Comparison of ENCODE assay signal across 35 cellular contexts in genomic region chr13:100817897-100818296, GRCh38.
"Had no signal": no experiment of that assay in that cellular context is flagged by ENCODE, and none has a peak within 500 bp of the region (broad histone marks: within the 10 kb centered on the region; RNA-seq: fewer than 3 reads in every experiment).

No MANE protein-coding gene starts in this region.

- H3K36me3 ChIP-seq: adrenal gland, brain microvascular endothelial cell, breast epithelium had no signal

- H3K4me3 Mint-ChIP-seq: activated B cell treated with CpG ODN at 0.5 μM for 24 hours; activated CD4-positive, alpha-beta memory T cell treated with anti-CD3 and anti-CD28 coated beads for 36 hours; activated CD4-positive, alpha-beta T cell treated with anti-CD3 and anti-CD28 coated beads, Interleukin-2, amount 10 ng/mL, durations not matched to agents 24 days and 14 days; activated CD8-positive, alpha-beta T cell treated with anti-CD3 and anti-CD28 coated beads for 36 hours; activated naive CD4-positive, alpha-beta T cell treated with anti-CD3 and anti-CD28 coated beads for 36 hours; activated naive CD8-positive, alpha-beta T cell treated with anti-CD3 and anti-CD28 coated beads for 36 hours; activated T-cell treated with anti-CD3 and anti-CD28 coated beads, Interleukin-2, amount 50 U/mL, for 4 hours; activated T-cell treated with anti-CD3 and anti-CD28 coated beads, Interleukin-2, amount 50 U/mL, for 72 hours; activated T-helper 1 cell treated with anti-CD3 and anti-CD28 coated beads, Interleukin-12 subunit alpha, Interleukin-12 subunit beta, Interleukin-2, Interleukin-4 antibody, amounts not matched to agents 30 ng/mL and 10 ng/mL and 1 ng/mL, durations not matched to agents 14 hours and 24 hours and 36 hours; activated T-helper 17 cell treated with anti-CD3 and anti-CD28 coated beads, Interleukin-2, amount 50 U/mL, for 72 hours; T-helper 2 cell treated with Interferon-gamma antibody and Interleukin-4, amounts not matched to agents 5 μg/mL and 100 μg/mL, for 36 hours had no signal

- FAIRE-seq: astrocyte, TTC549 had no signal

- ATAC-seq: activated CD8-positive, alpha-beta T cell treated with anti-CD3 and anti-CD28 coated beads for 36 hours; activated naive CD4-positive, alpha-beta T cell treated with anti-CD3 and anti-CD28 coated beads, Interleukin-2, amount 50 U/mL, for 72 hours; activated T-cell treated with anti-CD3 and anti-CD28 coated beads, Interleukin-2, amount 50 U/mL, for 4 hours; activated T-cell treated with anti-CD3 and anti-CD28 coated beads, Interleukin-2, amount 50 U/mL, for 72 hours; activated T-helper 17 cell treated with anti-CD3 and anti-CD28 coated beads, Interleukin-2, amount 50 U/mL, for 72 hours; body of pancreas had no signal

- DNase-seq: activated B cell treated with CpG ODN at 0.5 μM for 24 hours; activated CD4-positive, alpha-beta memory T cell treated with anti-CD3 and anti-CD28 coated beads for 36 hours; activated CD4-positive, alpha-beta T cell treated with anti-CD3 and anti-CD28 coated beads for 4 hours; activated CD4-positive, alpha-beta T cell treated with anti-CD3 and anti-CD28 coated beads, Interleukin-2, amount 10 ng/mL, durations not matched to agents 24 days and 14 days; activated CD4-positive, alpha-beta T cell treated with anti-CD3 and anti-CD28 coated beads, Interleukin-2, amount 50 U/mL, for 1 hour; activated CD4-positive, alpha-beta T cell treated with anti-CD3 and anti-CD28 coated beads, Interleukin-2, amount 50 U/mL, for 4 hours; activated CD4-positive, CD25-positive, alpha-beta regulatory T cell treated with anti-CD3 and anti-CD28 coated beads, Interleukin-2, amount 50 U/mL, for 72 hours; activated CD8-positive, alpha-beta memory T cell treated with anti-CD3 and anti-CD28 coated beads, Interleukin-2, amount 50 U/mL, for 4 hours; activated CD8-positive, alpha-beta T cell treated with anti-CD3 and anti-CD28 coated beads for 36 hours; activated effector memory CD4-positive, alpha-beta T cell treated with anti-CD3 and anti-CD28 coated beads, Interleukin-2, amount 50 U/mL, for 16 hours; activated gamma-delta T cell treated with Interleukin-2 at 50 U/mL for 16 hours; activated naive CD4-positive, alpha-beta T cell; activated naive CD4-positive, alpha-beta T cell treated with anti-CD3 and anti-CD28 coated beads for 36 hours; activated naive CD4-positive, alpha-beta T cell treated with anti-CD3 and anti-CD28 coated beads, Interleukin-2, amount 50 U/mL, for 16 hours; activated naive CD8-positive, alpha-beta T cell treated with anti-CD3 and anti-CD28 coated beads for 36 hours; activated T-cell treated with anti-CD3 and anti-CD28 coated beads for 4 hours; activated T-cell treated with anti-CD3 and anti-CD28 coated beads, Interleukin-2, amount 50 U/mL, for 1 hour; activated T-cell treated with anti-CD3 and anti-CD28 coated beads, Interleukin-2, amount 50 U/mL, for 4 hours; activated T-cell treated with anti-CD3 and anti-CD28 coated beads, Interleukin-2, amount 50 U/mL, for 72 hours; adrenal gland; amniotic stem cell; aorta; body of pancreas; brain microvascular endothelial cell; central memory CD4-positive, alpha-beta T cell; T-helper 2 cell; T-helper 9 cell had no signal

- H3K9me3 Mint-ChIP-seq: activated CD4-positive, alpha-beta T cell treated with anti-CD3 and anti-CD28 coated beads, Interleukin-2, amount 10 ng/mL, durations not matched to agents 24 days and 14 days; activated CD8-positive, alpha-beta T cell treated with anti-CD3 and anti-CD28 coated beads for 36 hours; activated T-helper 1 cell treated with anti-CD3 and anti-CD28 coated beads, Interleukin-12 subunit alpha, Interleukin-12 subunit beta, Interleukin-2, Interleukin-4 antibody, amounts not matched to agents 30 ng/mL and 10 ng/mL and 1 ng/mL, durations not matched to agents 14 hours and 24 hours and 36 hours; T-helper 2 cell treated with Interferon-gamma antibody and Interleukin-4, amounts not matched to agents 5 μg/mL and 100 μg/mL, for 36 hours had no signal

- H3K36me3 Mint-ChIP-seq: activated CD4-positive, alpha-beta memory T cell treated with anti-CD3 and anti-CD28 coated beads for 36 hours; activated naive CD8-positive, alpha-beta T cell treated with anti-CD3 and anti-CD28 coated beads for 36 hours had no signal

- H3K27me3 Mint-ChIP-seq: activated B cell treated with CpG ODN at 0.5 μM for 24 hours had no signal

- H3K27ac ChIP-seq: adrenal gland, body of pancreas, brain microvascular endothelial cell, breast epithelium, VCaP had no signal

- H3K27me3 ChIP-seq: adrenal gland, body of pancreas, brain microvascular endothelial cell, breast epithelium had no signal

- H3K4me1 ChIP-seq: adrenal gland, body of pancreas, breast epithelium had no signal

- H3K9me3 ChIP-seq: adrenal gland, body of pancreas, breast epithelium had no signal

- H3K4me1 Mint-ChIP-seq: activated B cell treated with CpG ODN at 0.5 μM for 24 hours; activated CD4-positive, alpha-beta T cell treated with anti-CD3 and anti-CD28 coated beads, Interleukin-2, amount 10 ng/mL, durations not matched to agents 24 days and 14 days; activated naive CD8-positive, alpha-beta T cell treated with anti-CD3 and anti-CD28 coated beads for 36 hours; activated T-helper 17 cell treated with anti-CD3 and anti-CD28 coated beads, Interleukin-2, amount 50 U/mL, for 72 hours had no signal

- H3K27ac Mint-ChIP-seq: activated B cell treated with CpG ODN at 0.5 μM for 24 hours; activated CD4-positive, alpha-beta memory T cell treated with anti-CD3 and anti-CD28 coated beads for 36 hours; activated CD4-positive, alpha-beta T cell treated with anti-CD3 and anti-CD28 coated beads, Interleukin-2, amount 10 ng/mL, durations not matched to agents 24 days and 14 days; activated CD8-positive, alpha-beta T cell treated with anti-CD3 and anti-CD28 coated beads for 36 hours; activated naive CD4-positive, alpha-beta T cell treated with anti-CD3 and anti-CD28 coated beads for 36 hours; activated naive CD4-positive, alpha-beta T cell treated with anti-CD3 and anti-CD28 coated beads, Interleukin-2, amount 50 U/mL, for 72 hours; activated naive CD8-positive, alpha-beta T cell treated with anti-CD3 and anti-CD28 coated beads for 36 hours; activated T-cell treated with anti-CD3 and anti-CD28 coated beads, Interleukin-2, amount 50 U/mL, for 72 hours; activated T-helper 1 cell treated with anti-CD3 and anti-CD28 coated beads, Interleukin-12 subunit alpha, Interleukin-12 subunit beta, Interleukin-2, Interleukin-4 antibody, amounts not matched to agents 30 ng/mL and 10 ng/mL and 1 ng/mL, durations not matched to agents 14 hours and 24 hours and 36 hours; activated T-helper 17 cell treated with anti-CD3 and anti-CD28 coated beads, Interleukin-2, amount 50 U/mL, for 72 hours; T-helper 2 cell treated with Interferon-gamma antibody and Interleukin-4, amounts not matched to agents 5 μg/mL and 100 μg/mL, for 36 hours had no signal

- H3K4me3 ChIP-seq: adrenal gland, body of pancreas, breast epithelium had no signal
